In genomic region chr19:42934183-42934582, GRCh38 we compare ENCODE assay signal across 13 cellular contexts. TPM values are rescaled to one million over a fixed set of nuclear protein-coding genes. Genes with fewer than 3 reads are reported as not detected.
"Had no signal": no experiment of that assay in that cellular context is flagged by ENCODE, and none has a peak within 500 bp of the region (broad histone marks: within the 10 kb centered on the region; RNA-seq: fewer than 3 reads in every experiment).

No MANE protein-coding gene starts in this region.

RNA-seq across cellular contexts. Expression of gene PSG7, which starts 2.8 kb away (rescaled TPM):
- total RNA-seq: activated CD4-positive, alpha-beta memory T cell treated with anti-CD3 and anti-CD28 coated beads, Interleukin-2, amount 10 ng/mL, durations not matched to agents 7 days and 5 days; activated CD8-positive, alpha-beta memory T cell treated with anti-CD3 and anti-CD28 coated beads, Interleukin-2, amount 10 ng/mL, durations not matched to agents 7 days and 5 days; body of pancreas; heart right ventricle; liver; mesenteric fat pad; natural killer cell; pancreas; sciatic nerve; stomach; T-cell; testis had no signal
- polyA plus RNA-seq: heart right ventricle, liver, pancreas, stomach had no signal

RNA-seq across cellular contexts. Expression of gene PSG6, which starts 16.5 kb away (rescaled TPM):
- total RNA-seq: activated CD4-positive, alpha-beta memory T cell treated with anti-CD3 and anti-CD28 coated beads, Interleukin-2, amount 10 ng/mL, durations not matched to agents 7 days and 5 days; activated CD8-positive, alpha-beta memory T cell treated with anti-CD3 and anti-CD28 coated beads, Interleukin-2, amount 10 ng/mL, durations not matched to agents 7 days and 5 days; body of pancreas; gastroesophageal sphincter; heart right ventricle; liver; mesenteric fat pad; natural killer cell; pancreas; sciatic nerve; stomach; T-cell; testis had no signal
- polyA plus RNA-seq: heart right ventricle, liver, pancreas, stomach had no signal

RNA-seq across cellular contexts. Expression of gene PSG1, which starts 54.7 kb away (rescaled TPM):
- total RNA-seq: activated CD4-positive, alpha-beta memory T cell treated with anti-CD3 and anti-CD28 coated beads, Interleukin-2, amount 10 ng/mL, durations not matched to agents 7 days and 5 days; activated CD8-positive, alpha-beta memory T cell treated with anti-CD3 and anti-CD28 coated beads, Interleukin-2, amount 10 ng/mL, durations not matched to agents 7 days and 5 days; body of pancreas; heart right ventricle; liver; mesenteric fat pad; natural killer cell; pancreas; sciatic nerve; stomach; T-cell; testis had no signal
- polyA plus RNA-seq: heart right ventricle, liver, pancreas, stomach had no signal
